Comparison of ENCODE assay signal across 1 cellular context in the genomic region with DNA sequence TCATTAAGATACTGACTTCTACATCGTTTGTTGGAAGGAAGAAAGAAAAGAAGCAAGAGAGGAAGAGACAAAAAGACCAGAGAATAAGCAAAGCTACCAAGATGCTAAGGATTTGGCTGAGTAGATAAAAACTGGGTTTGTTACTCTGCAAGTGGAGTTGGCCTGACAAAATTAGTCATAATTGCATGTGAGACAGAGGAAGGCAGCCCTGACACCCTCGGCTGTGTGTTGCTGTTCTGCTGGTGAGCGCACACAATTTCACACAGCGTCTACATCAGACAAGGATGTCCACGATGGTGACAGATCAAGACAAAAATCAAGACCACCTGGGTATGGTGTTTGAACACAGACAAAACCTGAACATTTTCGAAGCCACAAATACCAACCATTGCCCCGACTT.
TF ChIP-seq lines count a peak whose summit lies in the region.

No MANE protein-coding gene starts in this region.

TF ChIP-seq in K562, 482 proteins besides CTCF, POLR2A, EP300 and RAD21 (continued from another document):
- peak; percentile 57; the same call in 1 of the 2 replicates for TF ChIP-seq JUND (IDR thresholded peaks at IDR 0.05; ENCODE audit: borderline replicate concordance, low read depth, low read length)
- TF ChIP-seq JUND (tag; IDR thresholded peaks at IDR 0.05; ENCODE audit: borderline replicate concordance, low read depth, low read length): peak; percentile 46; the same call in 1 of the 3 replicates
- peak; percentile 69 for TF ChIP-seq FOSL1 (tag; conservative IDR thresholded peaks at IDR 0.05)
- no peak for TF ChIP-seq ZNF282 (CRISPR knock-in tag; IDR thresholded peaks at IDR 0.05)
- TF ChIP-seq, protein P1, sequence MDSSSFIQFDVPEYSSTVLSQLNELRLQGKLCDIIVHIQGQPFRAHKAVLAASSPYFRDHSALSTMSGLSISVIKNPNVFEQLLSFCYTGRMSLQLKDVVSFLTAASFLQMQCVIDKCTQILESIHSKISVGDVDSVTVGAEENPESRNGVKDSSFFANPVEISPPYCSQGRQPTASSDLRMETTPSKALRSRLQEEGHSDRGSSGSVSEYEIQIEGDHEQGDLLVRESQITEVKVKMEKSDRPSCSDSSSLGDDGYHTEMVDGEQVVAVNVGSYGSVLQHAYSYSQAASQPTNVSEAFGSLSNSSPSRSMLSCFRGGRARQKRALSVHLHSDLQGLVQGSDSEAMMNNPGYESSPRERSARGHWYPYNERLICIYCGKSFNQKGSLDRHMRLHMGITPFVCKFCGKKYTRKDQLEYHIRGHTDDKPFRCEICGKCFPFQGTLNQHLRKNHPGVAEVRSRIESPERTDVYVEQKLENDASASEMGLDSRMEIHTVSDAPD (CRISPR knock-in tag; IDR thresholded peaks at IDR 0.05): no peak
TF ChIP-seq in K562: peak in this region for 3.
